In the genomic region with DNA sequence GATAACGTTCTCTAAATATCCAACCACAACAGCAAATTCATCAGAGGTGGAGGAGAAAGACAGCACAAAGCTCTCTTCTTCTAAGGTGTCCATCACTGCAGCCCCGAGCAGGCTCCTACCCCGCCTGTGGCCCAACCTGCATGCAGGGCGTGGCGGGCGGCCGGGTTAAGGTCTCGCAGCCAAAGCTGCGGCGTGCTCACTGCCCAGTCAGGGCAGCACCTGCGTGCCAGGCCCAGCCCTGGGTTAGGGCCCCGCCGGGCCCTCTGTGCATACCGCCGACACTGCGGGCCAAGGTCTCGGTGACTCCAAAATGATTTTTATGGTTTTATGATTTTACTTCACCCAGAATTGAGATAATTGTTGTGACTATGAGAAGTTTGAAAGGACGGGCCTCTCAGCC, we compare ENCODE assay signal across 22 cellular contexts.
"Had no signal": no experiment of that assay in that cellular context is flagged by ENCODE, and none has a peak within 500 bp of the region (broad histone marks: within the 10 kb centered on the region; RNA-seq: fewer than 3 reads in every experiment).

No MANE protein-coding gene starts in this region.

- DNase-seq: activated CD4-positive, alpha-beta T cell treated with anti-CD3 and anti-CD28 coated beads for 36 hours; activated CD4-positive, alpha-beta T cell treated with anti-CD3 and anti-CD28 coated beads, Interleukin-2, amount 50 U/mL, for 1 hour; activated CD8-positive, alpha-beta memory T cell treated with anti-CD3 and anti-CD28 coated beads, Interleukin-2, amount 50 U/mL, for 4 hours; activated CD8-positive, alpha-beta T cell treated with anti-CD3 and anti-CD28 coated beads for 36 hours; activated gamma-delta T cell treated with Interleukin-2 at 50 U/mL for 16 hours; activated naive CD4-positive, alpha-beta T cell treated with anti-CD3 and anti-CD28 coated beads, Interleukin-2, amount 10 ng/mL, durations not matched to agents 7 days and 5 days; activated naive CD8-positive, alpha-beta T cell treated with anti-CD3 and anti-CD28 coated beads for 36 hours; activated T-cell treated with anti-CD3 and anti-CD28 coated beads, Interleukin-2, amount 50 U/mL, for 72 hours; brain microvascular endothelial cell; Karpas-422; NCI-H1105 treated with DMSO at 0.1 percent for 48 hours; NCI-H1436 treated with DMSO at 0.1 percent for 48 hours; NCI-H187; NCI-H2081; NCI-H510A treated with DMSO at 0.1 percent for 48 hours; NCI-H69; NK-92 treated with Interleukin-12 subunit alpha and Interleukin-12 subunit beta, amount 100 ng/mL, for 24 hours; T-cell; T-helper 2 cell; WERI-Rb-1 had no signal

- H3K27me3 ChIP-seq: brain microvascular endothelial cell, cardiac muscle cell had no signal

- H3K27ac ChIP-seq: brain microvascular endothelial cell, cardiac muscle cell, WERI-Rb-1 had no signal

- H3K4me3 ChIP-seq: cardiac muscle cell, SK-N-MC had no signal

- ATAC-seq: activated CD4-positive, alpha-beta T cell treated with anti-CD3 and anti-CD28 coated beads for 36 hours; activated CD8-positive, alpha-beta T cell treated with anti-CD3 and anti-CD28 coated beads for 36 hours; activated T-cell treated with anti-CD3 and anti-CD28 coated beads, Interleukin-2, amount 50 U/mL, for 72 hours; T-cell had no signal
